In genomic region chr12:71214511-71215285, GRCh38 we compare ENCODE assay signal across 22 cellular contexts. TPM values are rescaled to one million over a fixed set of nuclear protein-coding genes. Genes with fewer than 3 reads are reported as not detected.
DNase-seq lines count a peak whose midpoint lies in the region; ATAC-seq and TF ChIP-seq lines count a peak whose summit lies in the region.
"Had no signal": no experiment of that assay in that cellular context is flagged by ENCODE, and none has a peak within 500 bp of the region (broad histone marks: within the 10 kb centered on the region; RNA-seq: fewer than 3 reads in every experiment).

No MANE protein-coding gene starts in this region.

- 15 to 18% methylated on average over 6 of the region's 6 CpGs for WGBS in body of pancreas, 2 donors

- DNase-seq in Calu3: peak; percentile 45
- DNase-seq in body of pancreas: peak in 3 of 4 donors; percentile 22 to 45 (median 39)
- DNase-seq in nephron progenitor cell: no peak
- no peak for DNase-seq in AG08395 (ENCODE audit: low spot score)
- no peak for DNase-seq in hypothalamus (lab: John Stamatoyannopoulos, UW)
- DNase-seq in central memory CD4-positive, alpha-beta T cell: no peak
- DNase-seq: activated CD4-positive, alpha-beta T cell treated with anti-CD3 and anti-CD28 coated beads, Interleukin-2, amount 50 U/mL, for 1 hour; activated naive CD8-positive, alpha-beta T cell treated with anti-CD3 and anti-CD28 coated beads for 36 hours; activated T-cell treated with anti-CD3 and anti-CD28 coated beads, Interleukin-2, amount 50 U/mL, for 48 hours; CD4-positive, CD25-positive, alpha-beta regulatory T cell; effector CD4-positive, alpha-beta T cell; HCEC 1CT; hippocampal formation; NCI-H1436 treated with DMSO at 0.1 percent for 48 hours; NCI-H82; right cardiac atrium; stomach had no signal

- H3K9ac ChIP-seq in iPS-18a (ENCODE audit: low read length): no peak overlapping the region

- H3K4me3 Mint-ChIP-seq in Calu3 (ENCODE audit: low read depth, unreplicated experiment) (peak overlapping the region; percentile 14), nephron progenitor cell (no peak overlapping the region)
- H3K4me3 Mint-ChIP-seq: activated naive CD8-positive, alpha-beta T cell treated with anti-CD3 and anti-CD28 coated beads for 36 hours; CD4-positive, CD25-positive, alpha-beta regulatory T cell had no signal

- H3K27me3 Mint-ChIP-seq in Calu3 (ENCODE audit: unreplicated experiment) (no peaks in the 10 kb centered on the region), nephron progenitor cell (ENCODE audit: low read depth, poor library complexity) (no peaks in the 10 kb centered on the region)
- H3K27me3 Mint-ChIP-seq: CD4-positive, CD25-positive, alpha-beta regulatory T cell had no signal

- peaks cover 40% of the 10 kb centered on the region for H3K4me1 Mint-ChIP-seq in Calu3 (ENCODE audit: low read depth, unreplicated experiment)
- H3K4me1 Mint-ChIP-seq in nephron progenitor cell: no peaks in the 10 kb centered on the region
- H3K4me1 Mint-ChIP-seq: activated naive CD8-positive, alpha-beta T cell treated with anti-CD3 and anti-CD28 coated beads for 36 hours; CD4-positive, CD25-positive, alpha-beta regulatory T cell had no signal

- intact Hi-C loops in Calu3 (cut with micrococcal nuclease; ENCODE audit: unreplicated experiment): loop anchor here (10.0 kb wide), 1 partner anchor 530 kb away; no protein-coding TSS in a partner anchor
- intact Hi-C loops in body of pancreas (cut with DNase I): no loop called here

- H3K4me3 ChIP-seq in body of pancreas: no peak overlapping the region
- H3K4me3 ChIP-seq in iPS-18a (ENCODE audit: low read length): peak overlapping the region; percentile 37
- H3K4me3 ChIP-seq: lung, stomach had no signal

- no peaks in the 10 kb centered on the region for H3K36me3 ChIP-seq in body of pancreas (replicated peaks in 1 of 2; ENCODE audit: insufficient read depth in 1 of 2, low read depth in 2 of 2)
- H3K36me3 ChIP-seq in iPS-18a (ENCODE audit: control insufficient read depth, low read depth, low read length): no peaks in the 10 kb centered on the region
- H3K36me3 ChIP-seq: stomach had no signal

- H3K4me1 ChIP-seq in body of pancreas (peaks cover 31% of the 10 kb centered on the region), iPS-18a (ENCODE audit: control insufficient read depth, low read depth, low read length) (peaks cover 19% of the 10 kb centered on the region)

- TF ChIP-seq CTCF in Calu3 (IDR thresholded peaks at IDR 0.05; ENCODE audit: unreplicated experiment) (no peak), body of pancreas (IDR thresholded peaks at IDR 0.05) (no peak), nephron progenitor cell (IDR thresholded peaks at IDR 0.05) (no peak)

- TF ChIP-seq POLR2A in body of pancreas (IDR thresholded peaks at IDR 0.05): no peak

- H3K9me3 ChIP-seq in body of pancreas: no peaks in the 10 kb centered on the region
- H3K9me3 ChIP-seq in iPS-18a (ENCODE audit: control insufficient read depth, low read depth, low read length): peaks cover 9% of the 10 kb centered on the region
- H3K9me3 ChIP-seq: stomach had no signal

- peak; percentile 72 for ATAC-seq in body of pancreas
- no peak for ATAC-seq in HG03045 (IDR thresholded peaks at IDR 0.05; ENCODE audit: unreplicated experiment)
- ATAC-seq: right cardiac atrium had no signal

- H3K27ac ChIP-seq in body of pancreas (peak overlapping the region in 3 of 4 donors; percentile 23 to 66 (median 60)), iPS-18a (ENCODE audit: low read length) (peak overlapping the region; percentile 74)

- BruUV-seq in Calu3 (replicated peaks; lab: Mats Ljungman, UMichigan): no TSS peak

- no peaks in the 10 kb centered on the region for H3K27me3 ChIP-seq in body of pancreas
- H3K27me3 ChIP-seq in iPS-18a (ENCODE audit: control insufficient read depth, insufficient read depth, low read length): no peaks in the 10 kb centered on the region
- H3K27me3 ChIP-seq: stomach had no signal

- CTCF ChIA-PET in Calu3 (lab: Charles Lee): interaction anchor here (0.8 to 1.5 kb wide), 9 partner anchors 11 to 337 kb away, joined by 3 to 5 read pairs (median 3); partner anchors contain the start of gene TSPAN8

- H3K27ac Mint-ChIP-seq in Calu3 (ENCODE audit: unreplicated experiment) (peak overlapping the region; percentile 84), nephron progenitor cell (peak overlapping the region; percentile 72)
- H3K27ac Mint-ChIP-seq: activated naive CD8-positive, alpha-beta T cell treated with anti-CD3 and anti-CD28 coated beads for 36 hours; CD4-positive, CD25-positive, alpha-beta regulatory T cell had no signal

- H3K9me3 Mint-ChIP-seq in Calu3 (ENCODE audit: low read depth, unreplicated experiment) (peaks cover 2% of the 10 kb centered on the region), nephron progenitor cell (peaks cover 5% of the 10 kb centered on the region)
- H3K9me3 Mint-ChIP-seq: activated naive CD8-positive, alpha-beta T cell treated with anti-CD3 and anti-CD28 coated beads for 36 hours; CD4-positive, CD25-positive, alpha-beta regulatory T cell had no signal

- no peaks in the 10 kb centered on the region for H3K36me3 Mint-ChIP-seq in Calu3 (ENCODE audit: insufficient read depth, unreplicated experiment)
- H3K36me3 Mint-ChIP-seq in nephron progenitor cell (ENCODE audit: low read depth): no peaks in the 10 kb centered on the region
- H3K36me3 Mint-ChIP-seq: activated naive CD8-positive, alpha-beta T cell treated with anti-CD3 and anti-CD28 coated beads for 36 hours; CD4-positive, CD25-positive, alpha-beta regulatory T cell had no signal

RNA-seq across cellular contexts. Expression of gene TSPAN8, which starts 56.9 kb away (rescaled TPM):
- total RNA-seq in Calu3 (2022) (289 and 384 TPM in 2 replicates), body of pancreas (10 to 100 TPM; 22.1 to 44.1 TPM)
- total RNA-seq: activated naive CD8-positive, alpha-beta T cell treated with anti-CD3 and anti-CD28 coated beads for 36 hours; CD4-positive, CD25-positive, alpha-beta regulatory T cell; HT1080; RPMI7951 had no signal

Comparison
In these comparisons a context has a peak if more than half of its experiments do, and no peak if none do; other contexts are left out.
1. DNase-seq: peak in Calu3 (single experiment) and body of pancreas (3 of 4); none in nephron progenitor cell (single experiment), AG08395 (single experiment), hypothalamus (0 of 51) and central memory CD4-positive, alpha-beta T cell (single experiment).